Comparison of ENCODE assay signal across 31 cellular contexts in genomic region chr2:218788529-218789237, GRCh38. TPM values are rescaled to one million over a fixed set of nuclear protein-coding genes. Genes with fewer than 3 reads are reported as not detected.
"Had no signal": no experiment of that assay in that cellular context is flagged by ENCODE, and none has a peak within 500 bp of the region (broad histone marks: within the 10 kb centered on the region; RNA-seq: fewer than 3 reads in every experiment).

No MANE protein-coding gene starts in this region.

- H3K9me3 ChIP-seq: ascending aorta, gastrocnemius medialis, lower lobe of right lung, sigmoid colon, testis, uterus had no signal

- H3K27ac Mint-ChIP-seq: activated CD8-positive, alpha-beta T cell treated with anti-CD3 and anti-CD28 coated beads, Interleukin-2, amount 10 ng/mL, durations not matched to agents 7 days and 5 days; activated naive CD4-positive, alpha-beta T cell treated with anti-CD3 and anti-CD28 coated beads, Interleukin-2, amount 50 U/mL, for 24 hours; naive thymus-derived CD4-positive, alpha-beta T cell; stimulated activated naive B cell treated with anti-CD40 and anti-IgM and Interleukin-4, amounts not matched to agents 10 μg/mL and 1 μg/mL and 100 μg/mL, for 72 hours; T-cell; T-helper 2 cell treated with Interferon-gamma antibody and Interleukin-4, amounts not matched to agents 5 μg/mL and 100 μg/mL, for 36 hours had no signal

- H3K4me3 Mint-ChIP-seq: activated CD8-positive, alpha-beta T cell treated with anti-CD3 and anti-CD28 coated beads, Interleukin-2, amount 10 ng/mL, durations not matched to agents 7 days and 5 days; activated naive CD4-positive, alpha-beta T cell treated with anti-CD3 and anti-CD28 coated beads, Interleukin-2, amount 50 U/mL, for 24 hours; central memory CD8-positive, alpha-beta T cell; naive thymus-derived CD4-positive, alpha-beta T cell; neural crest cell; stimulated activated naive B cell treated with anti-CD40 and anti-IgM and Interleukin-4, amounts not matched to agents 10 μg/mL and 1 μg/mL and 100 μg/mL, for 72 hours; T-cell; T-helper 2 cell treated with Interferon-gamma antibody and Interleukin-4, amounts not matched to agents 5 μg/mL and 100 μg/mL, for 36 hours had no signal

- H3K36me3 Mint-ChIP-seq: stimulated activated naive B cell treated with anti-CD40 and anti-IgM and Interleukin-4, amounts not matched to agents 10 μg/mL and 1 μg/mL and 100 μg/mL, for 72 hours had no signal

- ATAC-seq: activated CD8-positive, alpha-beta T cell treated with anti-CD3 and anti-CD28 coated beads, Interleukin-2, amount 10 ng/mL, durations not matched to agents 7 days and 5 days; gastrocnemius medialis; left colon; lower lobe of right lung; naive thymus-derived CD4-positive, alpha-beta T cell; stimulated activated naive B cell treated with anti-CD40 and anti-IgM and Interleukin-4, amounts not matched to agents 10 μg/mL and 1 μg/mL and 100 μg/mL, for 72 hours; T-cell had no signal

- H3K4me1 ChIP-seq: testis, uterus had no signal

- H3K27me3 ChIP-seq: ascending aorta, brain microvascular endothelial cell, gastrocnemius medialis, sigmoid colon, testis, uterus had no signal

- H3K36me3 ChIP-seq: ascending aorta, brain microvascular endothelial cell, gastrocnemius medialis, lower lobe of right lung, sigmoid colon, uterus had no signal

- H3K27ac ChIP-seq: brain microvascular endothelial cell, coronary artery, gastrocnemius medialis, lower lobe of right lung, sigmoid colon, testis, uterus, VCaP had no signal

- DNase-seq: activated CD4-positive, alpha-beta T cell treated with anti-CD3 and anti-CD28 coated beads for 1 hour; activated CD4-positive, alpha-beta T cell treated with anti-CD3 and anti-CD28 coated beads, Interleukin-2, amount 50 U/mL, for 1 hour; activated CD8-positive, alpha-beta T cell treated with anti-CD3 and anti-CD28 coated beads, Interleukin-2, amount 10 ng/mL, durations not matched to agents 7 days and 5 days; activated gamma-delta T cell treated with Interleukin-2 at 50 U/mL for 16 hours; activated T-cell treated with anti-CD3 and anti-CD28 coated beads, Interleukin-2, amount 50 U/mL, for 1 hour; brain microvascular endothelial cell; gastrocnemius medialis; head of caudate nucleus; islet precursor cell; left colon; lower lobe of right lung; naive thymus-derived CD4-positive, alpha-beta T cell; occipital lobe; posterior cingulate gyrus; sigmoid colon; stimulated activated CD4-positive, alpha-beta T cell treated with anti-CD3 and anti-CD28 coated beads, Interleukin-2, amount 100 ng/mL, for 48 hours; stimulated activated CD8-positive, alpha-beta memory T cell treated with anti-CD3 and anti-CD28 coated beads, Interleukin-4, amount 100 ng/mL, for 48 hours; stimulated activated naive B cell treated with anti-CD40 and anti-IgM and Interleukin-4, amounts not matched to agents 10 μg/mL and 1 μg/mL and 100 μg/mL, for 72 hours; T-cell; testis; trophoblast cell; uterus had no signal

- H3K4me3 ChIP-seq: ascending aorta, coronary artery, gastrocnemius medialis, lower lobe of right lung, sigmoid colon, testis, uterus had no signal

- H3K4me1 Mint-ChIP-seq: activated naive CD4-positive, alpha-beta T cell treated with anti-CD3 and anti-CD28 coated beads, Interleukin-2, amount 50 U/mL, for 24 hours; central memory CD8-positive, alpha-beta T cell; naive thymus-derived CD4-positive, alpha-beta T cell; neural crest cell; stimulated activated naive B cell treated with anti-CD40 and anti-IgM and Interleukin-4, amounts not matched to agents 10 μg/mL and 1 μg/mL and 100 μg/mL, for 72 hours; T-cell had no signal

- H3K9me3 Mint-ChIP-seq: activated naive CD4-positive, alpha-beta T cell treated with anti-CD3 and anti-CD28 coated beads, Interleukin-2, amount 50 U/mL, for 24 hours; central memory CD8-positive, alpha-beta T cell; neural crest cell; stimulated activated naive B cell treated with anti-CD40 and anti-IgM and Interleukin-4, amounts not matched to agents 10 μg/mL and 1 μg/mL and 100 μg/mL, for 72 hours; T-helper 2 cell treated with Interferon-gamma antibody and Interleukin-4, amounts not matched to agents 5 μg/mL and 100 μg/mL, for 36 hours had no signal

RNA-seq across cellular contexts. Expression of gene CYP27A1, which starts 6.7 kb away (rescaled TPM):
- total RNA-seq: activated CD8-positive, alpha-beta T cell treated with anti-CD3 and anti-CD28 coated beads, Interleukin-2, amount 10 ng/mL, durations not matched to agents 7 days and 5 days had no signal

RNA-seq across cellular contexts. Expression of gene PRKAG3, which starts 42.9 kb away (rescaled TPM):
- total RNA-seq: activated CD8-positive, alpha-beta T cell treated with anti-CD3 and anti-CD28 coated beads, Interleukin-2, amount 10 ng/mL, durations not matched to agents 7 days and 5 days; ascending aorta; epithelial cell of proximal tubule; left colon; lower lobe of right lung; naive thymus-derived CD4-positive, alpha-beta T cell; neural crest cell; occipital lobe; renal cortical epithelial cell; sigmoid colon; T-cell; uterus had no signal
- polyA plus RNA-seq: naive thymus-derived CD4-positive, alpha-beta T cell; sigmoid colon had no signal
